23 cellular contexts compared by ENCODE assay signal in the genomic region with DNA sequence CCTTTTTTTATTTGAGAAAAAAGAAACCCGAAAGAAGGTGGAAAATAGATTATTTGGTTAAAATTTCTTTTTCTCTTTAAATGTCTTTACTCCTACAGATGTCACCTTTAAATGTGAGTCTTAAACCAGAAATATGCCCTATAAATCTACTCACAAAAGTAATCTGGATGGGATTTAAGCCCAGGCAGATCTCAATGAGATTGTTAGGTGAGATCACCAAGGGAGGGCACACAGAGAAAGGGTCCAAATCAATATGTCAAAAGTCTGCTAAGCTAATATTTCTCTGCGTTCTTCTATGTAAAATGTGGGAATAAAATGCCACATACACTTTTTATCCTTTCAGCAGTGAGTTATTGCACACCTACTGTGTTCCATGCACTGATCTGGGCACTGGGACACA. TPM values are rescaled to one million over a fixed set of nuclear protein-coding genes. Genes with fewer than 3 reads are reported as not detected.
"Had no signal": no experiment of that assay in that cellular context is flagged by ENCODE, and none has a peak within 500 bp of the region (broad histone marks: within the 10 kb centered on the region; RNA-seq: fewer than 3 reads in every experiment).

No MANE protein-coding gene starts in this region.

- H3K4me3 ChIP-seq: left ventricle myocardium inferior, lung, mucosa of descending colon, ovary, prostate gland, sigmoid colon, spleen, suprapubic skin, thoracic aorta, tibial artery, upper lobe of right lung had no signal

- DNase-seq: immature natural killer cell; kidney; left colon; left ventricle myocardium inferior; naive thymus-derived CD4-positive, alpha-beta T cell; retina; sigmoid colon; small intestine; spleen; stimulated activated CD4-positive, alpha-beta T cell treated with anti-CD3 and anti-CD28 coated beads, Interleukin-4, amount 100 ng/mL, for 24 hours; stimulated activated naive CD4-positive, alpha-beta T cell; tibial artery; trophoblast cell; upper lobe of right lung had no signal

- H3K9me3 ChIP-seq: left ventricle myocardium inferior, mucosa of descending colon, ovary, prostate gland, sigmoid colon, spleen, suprapubic skin, thoracic aorta, tibial artery, upper lobe of right lung had no signal

- H3K4me3 Mint-ChIP-seq: immature natural killer cell; naive thymus-derived CD4-positive, alpha-beta T cell; natural killer cell treated with Interleukin-12 subunit alpha and Interleukin-12 subunit beta and Interleukin-15 and Interleukin-18, amount 100 ng/mL, for 72 hours; stimulated activated effector memory CD8-positive, alpha-beta T cell treated with anti-CD3 and anti-CD28 coated beads, Interleukin-12 subunit alpha, Interleukin-12 subunit beta, amount 100 ng/mL, for 72 hours; stimulated activated naive CD8-positive, alpha-beta T cell treated with anti-CD3 and anti-CD28 coated beads, Interleukin-15, Interleukin-2, amounts not matched to agents 100 ng/mL and 50 ng/mL, for 24 hours had no signal

- H3K9me3 Mint-ChIP-seq: naive thymus-derived CD4-positive, alpha-beta T cell; natural killer cell treated with Interleukin-12 subunit alpha and Interleukin-12 subunit beta and Interleukin-15 and Interleukin-18, amount 100 ng/mL, for 72 hours; stimulated activated effector memory CD8-positive, alpha-beta T cell treated with anti-CD3 and anti-CD28 coated beads, Interleukin-12 subunit alpha, Interleukin-12 subunit beta, amount 100 ng/mL, for 72 hours; stimulated activated naive CD8-positive, alpha-beta T cell treated with anti-CD3 and anti-CD28 coated beads, Interleukin-15, Interleukin-2, amounts not matched to agents 100 ng/mL and 50 ng/mL, for 24 hours had no signal

- H3K36me3 ChIP-seq: left ventricle myocardium inferior, ovary, prostate gland, sigmoid colon, spleen, suprapubic skin, thoracic aorta, tibial artery, upper lobe of right lung had no signal

- ATAC-seq: left colon; mucosa of descending colon; naive thymus-derived CD4-positive, alpha-beta T cell; stimulated activated effector memory CD8-positive, alpha-beta T cell treated with anti-CD3 and anti-CD28 coated beads, Interleukin-12 subunit alpha, Interleukin-12 subunit beta, amount 100 ng/mL, for 72 hours; upper lobe of right lung had no signal

- H3K36me3 Mint-ChIP-seq: immature natural killer cell; naive thymus-derived CD4-positive, alpha-beta T cell; natural killer cell treated with Interleukin-12 subunit alpha and Interleukin-12 subunit beta and Interleukin-15 and Interleukin-18, amount 100 ng/mL, for 72 hours; stimulated activated effector memory CD8-positive, alpha-beta T cell treated with anti-CD3 and anti-CD28 coated beads, Interleukin-12 subunit alpha, Interleukin-12 subunit beta, amount 100 ng/mL, for 72 hours had no signal

- H3K27me3 ChIP-seq: ovary, sigmoid colon, spleen, suprapubic skin, tibial artery, upper lobe of right lung had no signal

- H3K4me1 Mint-ChIP-seq: immature natural killer cell; naive thymus-derived CD4-positive, alpha-beta T cell; stimulated activated effector memory CD8-positive, alpha-beta T cell treated with anti-CD3 and anti-CD28 coated beads, Interleukin-12 subunit alpha, Interleukin-12 subunit beta, amount 100 ng/mL, for 72 hours had no signal

- H3K27ac Mint-ChIP-seq: immature natural killer cell; naive thymus-derived CD4-positive, alpha-beta T cell; natural killer cell treated with Interleukin-12 subunit alpha and Interleukin-12 subunit beta and Interleukin-15 and Interleukin-18, amount 100 ng/mL, for 72 hours; stimulated activated effector memory CD8-positive, alpha-beta T cell treated with anti-CD3 and anti-CD28 coated beads, Interleukin-12 subunit alpha, Interleukin-12 subunit beta, amount 100 ng/mL, for 72 hours; stimulated activated naive CD8-positive, alpha-beta T cell treated with anti-CD3 and anti-CD28 coated beads, Interleukin-15, Interleukin-2, amounts not matched to agents 100 ng/mL and 50 ng/mL, for 24 hours had no signal

- H3K27ac ChIP-seq: left ventricle myocardium inferior, ovary, prostate gland, sigmoid colon, spleen, suprapubic skin, thoracic aorta, tibial artery, upper lobe of right lung had no signal

RNA-seq across cellular contexts. Expression of a gene that starts 32.9 kb away (rescaled TPM):
- total RNA-seq: natural killer cell treated with Interleukin-12 subunit alpha and Interleukin-12 subunit beta and Interleukin-15 and Interleukin-18, amount 100 ng/mL, for 72 hours had no signal
